16 cellular contexts compared by ENCODE assay signal in the genomic region with DNA sequence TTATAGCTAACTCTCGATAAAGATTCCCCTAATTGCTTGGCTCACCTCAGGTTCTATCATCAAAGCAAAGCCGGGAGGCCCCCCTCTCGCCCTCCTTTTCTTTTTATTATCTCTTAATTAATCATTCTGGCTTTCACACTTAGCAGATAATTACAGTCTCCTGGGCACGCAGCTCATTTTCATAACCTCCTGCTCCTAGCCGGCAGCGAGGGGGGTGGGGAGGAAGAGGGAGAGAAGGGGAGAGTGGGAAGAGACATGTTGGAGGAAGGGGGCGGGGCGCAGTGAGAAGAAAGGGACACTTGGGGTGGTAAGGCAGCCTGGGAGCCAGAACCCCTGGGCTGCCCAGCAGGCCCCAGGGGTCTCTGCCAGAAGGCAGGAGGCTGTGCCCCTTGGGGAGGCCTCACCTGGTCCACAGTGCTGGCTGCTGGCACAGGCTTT. TPM values are rescaled to one million over a fixed set of nuclear protein-coding genes. Genes with fewer than 3 reads are reported as not detected.
DNase-seq lines count a peak whose midpoint lies in the region; ATAC-seq and TF ChIP-seq lines count a peak whose summit lies in the region.
"Had no signal": no experiment of that assay in that cellular context is flagged by ENCODE, and none has a peak within 500 bp of the region (broad histone marks: within the 10 kb centered on the region; RNA-seq: fewer than 3 reads in every experiment).

No MANE protein-coding gene starts in this region.

- no peaks in the 10 kb centered on the region for H3K9me3 ChIP-seq in cardiac muscle cell (ENCODE audit: low read depth)
- H3K9me3 ChIP-seq in esophagus squamous epithelium: no peaks in the 10 kb centered on the region
- H3K9me3 ChIP-seq in neuronal stem cell (replicated peaks in 1 of 2; ENCODE audit: control insufficient read depth in 2 of 2, insufficient read depth in 1 of 2, low read depth in 1 of 2, low read length in 2 of 2): no peaks in the 10 kb centered on the region
- H3K9me3 ChIP-seq: neutrophil had no signal

- peaks cover 4% of the 10 kb centered on the region for H3K79me1 ChIP-seq in neuronal stem cell (ENCODE audit: low read depth, low read length)

- no peak overlapping the region for H3K23ac ChIP-seq in neuronal stem cell (ENCODE audit: low read depth, low read length, poor library complexity)

- H3K36me3 ChIP-seq in cardiac muscle cell (no peaks in the 10 kb centered on the region), esophagus squamous epithelium (no peaks in the 10 kb centered on the region), neuronal stem cell (replicated peaks in 1 of 2; ENCODE audit: control insufficient read depth in 2 of 2, insufficient read depth in 2 of 2, low read length in 2 of 2) (peaks cover 0 to 8% of the 10 kb centered on the region in 2 donors)
- H3K36me3 ChIP-seq: neutrophil had no signal

- TF ChIP-seq POLR2A in esophagus squamous epithelium (IDR thresholded peaks at IDR 0.05): no peak

- H3K4me1 ChIP-seq in cardiac muscle cell (ENCODE audit: low read depth) (peaks cover 49% of the 10 kb centered on the region), esophagus squamous epithelium (peaks cover 40 to 98% (median 81%) of the 10 kb centered on the region in 3 donors), neuronal stem cell (ENCODE audit: control insufficient read depth in 2 of 2, insufficient read depth in 1 of 2, low read depth in 1 of 2, low read length in 2 of 2) (peaks cover 55 to 56% of the 10 kb centered on the region in 2 donors)

- H3K18ac ChIP-seq in neuronal stem cell (ENCODE audit: low read length): peak overlapping the region; percentile 36

- no peak overlapping the region for H4K91ac ChIP-seq in neuronal stem cell (ENCODE audit: low read depth, low read length, poor library complexity)

- H3K4me2 ChIP-seq in neuronal stem cell (ENCODE audit: insufficient read depth, low read length, poor library complexity, severe bottlenecking): no peak overlapping the region

- WGBS in esophagus squamous epithelium, 2 donors: 17% methylated on average over 3 to 5 of the region's 8 CpGs
- no CpG with 5 or more reads among the region's 8 CpGs for WGBS in neuronal stem cell (ENCODE audit: extremely low coverage in 2 of 2, insufficient read length in 2 of 2, insufficient replicate concordance in 1 of 2), 2 donors

- no peak for ATAC-seq in GM18907 (IDR thresholded peaks at IDR 0.05; ENCODE audit: unreplicated experiment)
- ATAC-seq: activated CD4-positive, CD25-positive, alpha-beta regulatory T cell treated with anti-CD3 and anti-CD28 coated beads, Interleukin-2, amount 50 U/mL, for 24 hours; HepG2 had no signal

- H3K14ac ChIP-seq in neuronal stem cell (ENCODE audit: low read length): no peak overlapping the region

- H2BK12ac ChIP-seq in neuronal stem cell (ENCODE audit: low read length): no peak overlapping the region

- intact Hi-C loops in cardiac septum (cut with DNase I) (no loop called here), esophagus squamous epithelium (cut with DNase I) (no loop called here)

- DNase-seq in cardiac muscle cell (ENCODE audit: low read depth in 1 of 2, low spot score in 1 of 2) (no peak), cardiac septum (ENCODE audit: low spot score) (no peak), esophagus squamous epithelium (lab: John Stamatoyannopoulos, UW) (no peak), neuronal stem cell (ENCODE audit: low spot score) (no peak), SIG-M5 (lab: John Stamatoyannopoulos, UW) (no peak), NCI-H1694 treated with DMSO at 0.1 percent for 48 hours (lab: John Stamatoyannopoulos, UW) (no peak)
- no peak for DNase-seq in stimulated activated CD4-positive, alpha-beta T cell treated with anti-CD3 and anti-CD28 coated beads, Interleukin-2, amount 100 ng/mL, for 24 hours
- DNase-seq: ACHN; activated gamma-delta T cell; dermis blood vessel endothelial cell; NCI-H1930; stimulated activated CD4-positive, alpha-beta T cell treated with anti-CD3 and anti-CD28 coated beads, Interleukin-4, amount 100 ng/mL, for 4 hours had no signal

- no peak overlapping the region for H4K8ac ChIP-seq in neuronal stem cell (ENCODE audit: low read depth, low read length)

- no peak overlapping the region for H2BK5ac ChIP-seq in neuronal stem cell (ENCODE audit: low read length)

- no peak for TF ChIP-seq CTCF in cardiac muscle cell (IDR thresholded peaks at IDR 0.05; ENCODE audit: low read depth, low read length)
- TF ChIP-seq CTCF in esophagus squamous epithelium (IDR thresholded peaks at IDR 0.05): no peak

- H3K4ac ChIP-seq in neuronal stem cell (ENCODE audit: low read length): no peak overlapping the region

- H2AK5ac ChIP-seq in neuronal stem cell (ENCODE audit: low read depth, low read length): peak overlapping the region; percentile 0

- H2AFZ ChIP-seq in neuronal stem cell (ENCODE audit: low read length): no peak overlapping the region

- H2BK15ac ChIP-seq in neuronal stem cell (ENCODE audit: low read length): peak overlapping the region; percentile 20

- H3K27ac ChIP-seq in cardiac muscle cell (peak overlapping the region; percentile 95), esophagus squamous epithelium (peak overlapping the region; percentile 81 to 93 (median 88)), neuronal stem cell (replicated peaks; ENCODE audit: low read length) (no peak overlapping the region)
- H3K27ac ChIP-seq: neutrophil had no signal

- H3K27me3 ChIP-seq in cardiac muscle cell (no peaks in the 10 kb centered on the region), esophagus squamous epithelium (no peaks in the 10 kb centered on the region), neuronal stem cell (ENCODE audit: control insufficient read depth in 3 of 3, insufficient read depth in 3 of 3, low read depth in 1 of 3, low read length in 3 of 3) (no peaks in the 10 kb centered on the region)
- H3K27me3 ChIP-seq: neutrophil had no signal

- no peak overlapping the region for H3K9ac ChIP-seq in neuronal stem cell (ENCODE audit: low read depth, low read length, poor library complexity)

- H3K4me3 ChIP-seq in cardiac muscle cell (no peak overlapping the region), esophagus squamous epithelium (peak overlapping the region in 1 of 4 donors; percentile 0), neuronal stem cell (ENCODE audit: low read length in 2 of 2) (no peak overlapping the region)

- H2BK120ac ChIP-seq in neuronal stem cell (ENCODE audit: low read depth, low read length): no peak overlapping the region

RNA-seq across cellular contexts. Expression of gene KIRREL1, which starts 14.5 kb away (rescaled TPM):
- total RNA-seq in cardiac muscle cell (24.8 and 33.2 TPM in 2 replicates), cardiac septum (10.9 TPM), esophagus squamous epithelium (10 to 100 TPM in 3 of 4 donors, 1 to 10 TPM in 1; 3.6 to 18.9 (median 15.2) TPM)
- 8.2 and 10.6 TPM in 2 replicates for polyA plus RNA-seq in cardiac muscle cell
- polyA plus RNA-seq in neuronal stem cell (2013, experiment 1 of 2): 45.3 TPM
- 45.3 TPM for polyA plus RNA-seq in neuronal stem cell (2013, experiment 2 of 2)
